Comparison of ENCODE assay signal across 25 cellular contexts in genomic region chr14:96131836-96132235, GRCh38.
"Had no signal": no experiment of that assay in that cellular context is flagged by ENCODE, and none has a peak within 500 bp of the region (broad histone marks: within the 10 kb centered on the region; RNA-seq: fewer than 3 reads in every experiment).

No MANE protein-coding gene starts in this region.

- ATAC-seq: naive thymus-derived CD4-positive, alpha-beta T cell; natural killer cell; psoas muscle; right cardiac atrium; right lobe of liver; stimulated activated effector memory CD8-positive, alpha-beta T cell treated with anti-CD3 and anti-CD28 coated beads, Interleukin-12 subunit alpha, Interleukin-12 subunit beta, amount 100 ng/mL, for 72 hours; upper lobe of right lung had no signal

- H3K27ac ChIP-seq: ovary, parathyroid adenoma, psoas muscle, right lobe of liver, sigmoid colon, stomach, thoracic aorta, thyroid gland, tibial nerve, upper lobe of right lung, uterus had no signal

- H3K36me3 ChIP-seq: neutrophil, ovary, right lobe of liver, sigmoid colon, stomach, thoracic aorta, thyroid gland, tibial nerve, upper lobe of right lung, uterus had no signal

- H2AFZ ChIP-seq: parathyroid adenoma had no signal

- H3K9me3 ChIP-seq: neutrophil, ovary, psoas muscle, right lobe of liver, sigmoid colon, stomach, thoracic aorta, thyroid gland, tibial nerve, upper lobe of right lung, uterus had no signal

- DNase-seq: naive thymus-derived CD4-positive, alpha-beta T cell; natural killer cell; nucleus accumbens; ovary; posterior cingulate gyrus; psoas muscle; right cardiac atrium; right lobe of liver; sigmoid colon; small intestine; stimulated activated CD4-positive, alpha-beta T cell treated with anti-CD3 and anti-CD28 coated beads, Interleukin-15, amount 100 ng/mL, for 24 hours; stimulated activated CD4-positive, alpha-beta T cell treated with anti-CD3 and anti-CD28 coated beads, Interleukin-2, amount 100 ng/mL, for 24 hours; stimulated activated CD4-positive, alpha-beta T cell treated with anti-CD3 and anti-CD28 coated beads, Interleukin-2, amount 100 ng/mL, for 48 hours; stimulated activated CD4-positive, alpha-beta T cell treated with anti-CD3 and anti-CD28 coated beads, Interleukin-4, amount 100 ng/mL, for 24 hours; stimulated activated naive B cell treated with anti-CD40 and anti-IgM and Interleukin-4, amounts not matched to agents 10 μg/mL and 1 μg/mL and 100 μg/mL, for 72 hours; stimulated activated naive CD4-positive, alpha-beta T cell treated with Interleukin-2 at 50 U/mL for 16 hours; stomach; thyroid gland; upper lobe of right lung; uterus had no signal

- H3K9ac ChIP-seq: parathyroid adenoma had no signal

- H3K4me3 ChIP-seq: ovary, psoas muscle, right lobe of liver, sigmoid colon, stomach, thoracic aorta, thyroid gland, tibial nerve, upper lobe of right lung, uterus had no signal

- H3K27me3 ChIP-seq: ovary, right lobe of liver, sigmoid colon, stomach, thyroid gland, tibial nerve, upper lobe of right lung, uterus had no signal

- H3K79me2 ChIP-seq: parathyroid adenoma had no signal

- H3K4me1 ChIP-seq: parathyroid adenoma, psoas muscle, right lobe of liver, sigmoid colon, uterus had no signal
